ENCODE assay signal across 10 cellular contexts in genomic region chr6:89084954-89085353, GRCh38. TPM values are rescaled to one million over a fixed set of nuclear protein-coding genes. Genes with fewer than 3 reads are reported as not detected.
DNase-seq lines count a peak whose midpoint lies in the region; ATAC-seq lines count a peak whose summit lies in the region.
"Had no signal": no experiment of that assay in that cellular context is flagged by ENCODE, and none has a peak within 500 bp of the region (broad histone marks: within the 10 kb centered on the region; RNA-seq: fewer than 3 reads in every experiment).

No MANE protein-coding gene starts in this region.

- DNase-seq in activated CD8-positive, alpha-beta memory T cell treated with anti-CD3 and anti-CD28 coated beads, Interleukin-2, amount 10 ng/mL, durations not matched to agents 7 days and 5 days: no peak
- no peak for DNase-seq in activated CD8-positive, alpha-beta memory T cell treated with anti-CD3 and anti-CD28 coated beads, Interleukin-2, amount 50 U/mL, for 4 hours
- DNase-seq in activated naive CD8-positive, alpha-beta T cell treated with anti-CD3 and anti-CD28 coated beads, Interleukin-2, amount 10 ng/mL, durations not matched to agents 7 days and 5 days: no peak
- peak; percentile 22 for DNase-seq in iPS-NIHi7 (ENCODE audit: extremely low spot score)
- no peak for DNase-seq in stimulated activated naive B cell treated with anti-CD40 and anti-IgM and Interleukin-4, amounts not matched to agents 10 μg/mL and 1 μg/mL and 100 μg/mL, for 72 hours
- DNase-seq: SIG-M5; stimulated activated CD4-positive, alpha-beta T cell treated with anti-CD3 and anti-CD28 coated beads, Interleukin-2, amount 100 ng/mL, for 48 hours had no signal

- H3K4me1 Mint-ChIP-seq in activated CD8-positive, alpha-beta memory T cell treated with anti-CD3 and anti-CD28 coated beads, Interleukin-2, amount 10 ng/mL, durations not matched to agents 7 days and 5 days: peaks cover 25% of the 10 kb centered on the region
- H3K4me1 Mint-ChIP-seq in activated naive CD8-positive, alpha-beta T cell treated with anti-CD3 and anti-CD28 coated beads, Interleukin-2, amount 10 ng/mL, durations not matched to agents 7 days and 5 days: peaks cover 20% of the 10 kb centered on the region
- H3K4me1 Mint-ChIP-seq in stimulated activated naive B cell treated with anti-CD40 and anti-IgM and Interleukin-4, amounts not matched to agents 10 μg/mL and 1 μg/mL and 100 μg/mL, for 72 hours: peaks cover 23 to 51% of the 10 kb centered on the region in 2 donors

- POLR2A ChIA-PET in activated naive CD8-positive, alpha-beta T cell treated with anti-CD3 and anti-CD28 coated beads, Interleukin-2, amount 10 ng/mL, durations not matched to agents 7 days and 5 days (lab: Charles Lee): interaction anchor here (0.6 kb wide), 1 partner anchor 291 kb away, joined by 3 read pairs; no protein-coding TSS in a partner anchor

- H3K4me3 Mint-ChIP-seq in activated CD8-positive, alpha-beta memory T cell treated with anti-CD3 and anti-CD28 coated beads, Interleukin-2, amount 10 ng/mL, durations not matched to agents 7 days and 5 days: no peak overlapping the region
- peak overlapping the region; percentile 41 for H3K4me3 Mint-ChIP-seq in activated naive CD8-positive, alpha-beta T cell treated with anti-CD3 and anti-CD28 coated beads, Interleukin-2, amount 10 ng/mL, durations not matched to agents 7 days and 5 days
- peak overlapping the region in 1 of 2 donors; percentile 47 for H3K4me3 Mint-ChIP-seq in stimulated activated naive B cell treated with anti-CD40 and anti-IgM and Interleukin-4, amounts not matched to agents 10 μg/mL and 1 μg/mL and 100 μg/mL, for 72 hours

- no peaks in the 10 kb centered on the region for H3K27me3 Mint-ChIP-seq in activated CD8-positive, alpha-beta memory T cell treated with anti-CD3 and anti-CD28 coated beads, Interleukin-2, amount 10 ng/mL, durations not matched to agents 7 days and 5 days
- no peaks in the 10 kb centered on the region for H3K27me3 Mint-ChIP-seq in activated naive CD8-positive, alpha-beta T cell treated with anti-CD3 and anti-CD28 coated beads, Interleukin-2, amount 10 ng/mL, durations not matched to agents 7 days and 5 days
- no peaks in the 10 kb centered on the region for H3K27me3 Mint-ChIP-seq in stimulated activated naive B cell treated with anti-CD40 and anti-IgM and Interleukin-4, amounts not matched to agents 10 μg/mL and 1 μg/mL and 100 μg/mL, for 72 hours

- H3K36me3 Mint-ChIP-seq in activated CD8-positive, alpha-beta memory T cell treated with anti-CD3 and anti-CD28 coated beads, Interleukin-2, amount 10 ng/mL, durations not matched to agents 7 days and 5 days: peaks cover 38% of the 10 kb centered on the region
- H3K36me3 Mint-ChIP-seq in activated naive CD8-positive, alpha-beta T cell treated with anti-CD3 and anti-CD28 coated beads, Interleukin-2, amount 10 ng/mL, durations not matched to agents 7 days and 5 days: peaks cover 41% of the 10 kb centered on the region
- peaks cover 41 to 61% of the 10 kb centered on the region in 2 donors for H3K36me3 Mint-ChIP-seq in stimulated activated naive B cell treated with anti-CD40 and anti-IgM and Interleukin-4, amounts not matched to agents 10 μg/mL and 1 μg/mL and 100 μg/mL, for 72 hours

- peak overlapping the region; percentile 3 for H3K27ac Mint-ChIP-seq in activated CD8-positive, alpha-beta memory T cell treated with anti-CD3 and anti-CD28 coated beads, Interleukin-2, amount 10 ng/mL, durations not matched to agents 7 days and 5 days
- H3K27ac Mint-ChIP-seq in activated naive CD8-positive, alpha-beta T cell treated with anti-CD3 and anti-CD28 coated beads, Interleukin-2, amount 10 ng/mL, durations not matched to agents 7 days and 5 days: peak overlapping the region; percentile 24
- peak overlapping the region; percentile 95 for H3K27ac Mint-ChIP-seq in stimulated activated naive B cell treated with anti-CD40 and anti-IgM and Interleukin-4, amounts not matched to agents 10 μg/mL and 1 μg/mL and 100 μg/mL, for 72 hours

- CTCF ChIA-PET in activated CD8-positive, alpha-beta memory T cell treated with anti-CD3 and anti-CD28 coated beads, Interleukin-2, amount 10 ng/mL, durations not matched to agents 7 days and 5 days (lab: Charles Lee): interaction anchor here (1.2 to 1.6 kb wide), 2 partner anchors 10 to 33 kb away, joined by 4 to 7 read pairs; partner anchors contain the start of gene SRSF12

- H3K9me3 Mint-ChIP-seq in activated CD8-positive, alpha-beta memory T cell treated with anti-CD3 and anti-CD28 coated beads, Interleukin-2, amount 10 ng/mL, durations not matched to agents 7 days and 5 days (ENCODE audit: low read depth): no peaks in the 10 kb centered on the region
- no peaks in the 10 kb centered on the region for H3K9me3 Mint-ChIP-seq in activated naive CD8-positive, alpha-beta T cell treated with anti-CD3 and anti-CD28 coated beads, Interleukin-2, amount 10 ng/mL, durations not matched to agents 7 days and 5 days
- no peaks in the 10 kb centered on the region for H3K9me3 Mint-ChIP-seq in stimulated activated naive B cell treated with anti-CD40 and anti-IgM and Interleukin-4, amounts not matched to agents 10 μg/mL and 1 μg/mL and 100 μg/mL, for 72 hours

- no peak for ATAC-seq in activated CD8-positive, alpha-beta memory T cell treated with anti-CD3 and anti-CD28 coated beads, Interleukin-2, amount 10 ng/mL, durations not matched to agents 7 days and 5 days
- no peak for ATAC-seq in activated naive CD8-positive, alpha-beta T cell treated with anti-CD3 and anti-CD28 coated beads, Interleukin-2, amount 10 ng/mL, durations not matched to agents 7 days and 5 days (ENCODE audit: low read depth)
- no peak for ATAC-seq in stimulated activated naive B cell treated with anti-CD40 and anti-IgM and Interleukin-4, amounts not matched to agents 10 μg/mL and 1 μg/mL and 100 μg/mL, for 72 hours (replicated peaks)
- ATAC-seq in GM19452 (IDR thresholded peaks at IDR 0.05; ENCODE audit: unreplicated experiment): no peak
- no peak for ATAC-seq in HG03039 (IDR thresholded peaks at IDR 0.05; ENCODE audit: unreplicated experiment)
- no peak for ATAC-seq in HG03095 (IDR thresholded peaks at IDR 0.05; ENCODE audit: unreplicated experiment)

RNA-seq across cellular contexts. Expression of gene PNRC1, which starts 4.4 kb away (rescaled TPM):
- total RNA-seq in activated CD8-positive, alpha-beta memory T cell treated with anti-CD3 and anti-CD28 coated beads, Interleukin-2, amount 10 ng/mL, durations not matched to agents 7 days and 5 days: 10 to 100 TPM; 66.9 to 71.8 TPM
- 100 to 1,000 TPM; 233 to 264 TPM for total RNA-seq in activated naive CD8-positive, alpha-beta T cell treated with anti-CD3 and anti-CD28 coated beads, Interleukin-2, amount 10 ng/mL, durations not matched to agents 7 days and 5 days

RNA-seq across cellular contexts. Expression of gene SRSF12, which starts 32.9 kb away (rescaled TPM):
- total RNA-seq in activated CD8-positive, alpha-beta memory T cell treated with anti-CD3 and anti-CD28 coated beads, Interleukin-2, amount 10 ng/mL, durations not matched to agents 7 days and 5 days: not detected
- not detected for total RNA-seq in activated naive CD8-positive, alpha-beta T cell treated with anti-CD3 and anti-CD28 coated beads, Interleukin-2, amount 10 ng/mL, durations not matched to agents 7 days and 5 days

Comparison
In these comparisons a context has a peak if more than half of its experiments do, and no peak if none do; other contexts are left out.
1. H3K27ac Mint-ChIP-seq: peak in every context shown above with its lines; median percentile 95 in stimulated activated naive B cell treated with anti-CD40 and anti-IgM and Interleukin-4, amounts not matched to agents 10 μg/mL and 1 μg/mL and 100 μg/mL, for 72 hours; 24 in activated naive CD8-positive, alpha-beta T cell treated with anti-CD3 and anti-CD28 coated beads, Interleukin-2, amount 10 ng/mL, durations not matched to agents 7 days and 5 days; 3 in activated CD8-positive, alpha-beta memory T cell treated with anti-CD3 and anti-CD28 coated beads, Interleukin-2, amount 10 ng/mL, durations not matched to agents 7 days and 5 days.